ENCODE assay signal across 18 cellular contexts in the genomic region with DNA sequence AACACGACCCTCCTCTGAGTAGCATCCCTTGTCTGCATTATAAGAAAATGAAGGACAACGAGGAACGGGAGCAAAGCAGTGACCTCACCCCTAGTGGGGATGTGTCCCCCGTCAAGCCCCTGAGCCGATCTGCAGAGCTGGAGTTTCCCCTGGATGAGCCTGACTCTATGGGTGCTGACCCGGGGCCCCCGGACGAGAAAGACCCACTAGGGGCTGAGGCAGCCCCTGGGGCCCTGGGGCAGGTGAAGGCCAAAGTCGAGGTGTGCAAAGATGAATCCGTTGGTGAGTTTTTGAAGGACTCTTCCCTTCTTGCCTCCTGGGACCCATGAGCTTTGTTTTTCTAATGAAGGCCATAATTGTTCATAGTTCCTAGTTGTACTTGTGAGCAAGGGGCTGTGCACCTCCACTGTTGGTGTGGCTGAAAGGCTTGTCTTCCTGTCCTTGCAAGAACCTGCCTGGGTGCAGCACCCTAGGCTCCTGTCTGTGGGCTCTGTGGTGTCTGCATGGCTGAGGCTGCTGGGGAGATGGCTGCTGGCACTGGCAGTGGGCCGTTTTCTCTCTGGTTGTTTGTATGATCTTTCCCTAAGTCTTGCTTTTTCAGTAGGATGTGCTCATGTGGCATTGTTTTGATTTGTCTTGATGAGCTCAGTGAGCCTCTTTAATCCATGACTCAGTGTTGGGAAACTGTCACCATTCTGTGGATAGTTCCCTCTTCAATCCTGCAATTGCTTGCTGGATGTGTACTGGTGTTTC. TPM values are rescaled to one million over a fixed set of nuclear protein-coding genes. Genes with fewer than 3 reads are reported as not detected.
DNase-seq lines count a peak whose midpoint lies in the region; ATAC-seq and TF ChIP-seq lines count a peak whose summit lies in the region.
"Had no signal": no experiment of that assay in that cellular context is flagged by ENCODE, and none has a peak within 500 bp of the region (broad histone marks: within the 10 kb centered on the region; RNA-seq: fewer than 3 reads in every experiment).

No MANE protein-coding gene starts in this region.

- DNase-seq in AG08395 (ENCODE audit: low spot score), result peak; percentile 77
- DNase-seq in EH (ENCODE audit: low read depth), result peak; percentile 66
- peak; percentile 19 for DNase-seq in amniotic epithelial cell (ENCODE audit: low read depth)
- DNase-seq in immature natural killer cell, result no peak
- no peak for DNase-seq in ascending aorta (ENCODE audit: low spot score in 2 of 2)
- DNase-seq in esophagus squamous epithelium (lab: John Stamatoyannopoulos, UW), result no peak
- DNase-seq: activated CD4-positive, alpha-beta T cell treated with anti-CD3 and anti-CD28 coated beads for 1 hour; AML-193; DMS53; erythroblast; H7; hippocampal formation; NCI-H187 treated with DMSO at 0.1 percent for 48 hours; stimulated activated CD4-positive, alpha-beta T cell treated with anti-CD3 and anti-CD28 coated beads, Interleukin-15, amount 100 ng/mL, for 24 hours had no signal

- 83 to 86% methylated on average over 4 to 11 of the region's 11 CpGs for WGBS in esophagus squamous epithelium, 2 donors

- no peak overlapping the region for H3K4me3 ChIP-seq in ascending aorta
- H3K4me3 ChIP-seq in esophagus squamous epithelium, result no peak overlapping the region

- no peaks in the 10 kb centered on the region for H3K27me3 ChIP-seq in ascending aorta
- H3K27me3 ChIP-seq in esophagus squamous epithelium, result no peaks in the 10 kb centered on the region

- ATAC-seq in HG03280 (IDR thresholded peaks at IDR 0.05; ENCODE audit: unreplicated experiment), result no peak
- ATAC-seq in activated T-helper 17 cell treated with anti-CD3 and anti-CD28 coated beads, Interleukin-2, amount 50 U/mL, for 72 hours (replicated peaks), result no peak

- intact Hi-C loops in ascending aorta (cut with DNase I) (no loop called here), esophagus squamous epithelium (cut with DNase I) (no loop called here)

- TF ChIP-seq CTCF in ascending aorta (IDR thresholded peaks at IDR 0.05) (no peak), esophagus squamous epithelium (IDR thresholded peaks at IDR 0.05) (no peak)

- H3K4me1 Mint-ChIP-seq in immature natural killer cell, result peaks cover 30 to 61% of the 10 kb centered on the region in 2 donors
- H3K4me1 Mint-ChIP-seq in activated T-helper 17 cell treated with anti-CD3 and anti-CD28 coated beads, Interleukin-2, amount 50 U/mL, for 72 hours, result peaks cover 13% of the 10 kb centered on the region

- H3K27me3 Mint-ChIP-seq in immature natural killer cell (ENCODE audit: low read depth in 3 of 3), result peaks cover 0 to 12% (median 9%) of the 10 kb centered on the region in 3 donors
- no peaks in the 10 kb centered on the region for H3K27me3 Mint-ChIP-seq in activated T-helper 17 cell treated with anti-CD3 and anti-CD28 coated beads, Interleukin-2, amount 50 U/mL, for 72 hours
- H3K27me3 Mint-ChIP-seq: activated naive CD4-positive, alpha-beta T cell treated with anti-CD3 and anti-CD28 coated beads, Interleukin-2, amount 50 U/mL, for 24 hours had no signal

- H3K4me3 Mint-ChIP-seq in immature natural killer cell, result peak overlapping the region in 4 of 5 donors; percentile 30 to 73 (median 40)
- no peak overlapping the region for H3K4me3 Mint-ChIP-seq in activated T-helper 17 cell treated with anti-CD3 and anti-CD28 coated beads, Interleukin-2, amount 50 U/mL, for 72 hours
- H3K4me3 Mint-ChIP-seq: activated naive CD4-positive, alpha-beta T cell treated with anti-CD3 and anti-CD28 coated beads, Interleukin-2, amount 50 U/mL, for 24 hours; T-helper 2 cell treated with Interferon-gamma antibody and Interleukin-4, amounts not matched to agents 5 μg/mL and 100 μg/mL, for 36 hours had no signal

- peaks cover 83 to 95% of the 10 kb centered on the region in 2 donors for H3K36me3 ChIP-seq in ascending aorta
- H3K36me3 ChIP-seq in esophagus squamous epithelium, result peaks cover 85 to 100% (median 86%) of the 10 kb centered on the region in 3 donors

- H3K4me1 ChIP-seq in ascending aorta (peaks cover 0 to 3% of the 10 kb centered on the region in 2 donors), esophagus squamous epithelium (peaks cover 0 to 1% (median 0%) of the 10 kb centered on the region in 3 donors)

- H3K9me3 Mint-ChIP-seq in immature natural killer cell, result no peaks in the 10 kb centered on the region
- no peaks in the 10 kb centered on the region for H3K9me3 Mint-ChIP-seq in activated T-helper 17 cell treated with anti-CD3 and anti-CD28 coated beads, Interleukin-2, amount 50 U/mL, for 72 hours
- H3K9me3 Mint-ChIP-seq: activated naive CD4-positive, alpha-beta T cell treated with anti-CD3 and anti-CD28 coated beads, Interleukin-2, amount 50 U/mL, for 24 hours; T-helper 2 cell treated with Interferon-gamma antibody and Interleukin-4, amounts not matched to agents 5 μg/mL and 100 μg/mL, for 36 hours had no signal

- H3K9me3 ChIP-seq in ascending aorta (no peaks in the 10 kb centered on the region), esophagus squamous epithelium (no peaks in the 10 kb centered on the region)

- TF ChIP-seq POLR2A in esophagus squamous epithelium (IDR thresholded peaks at IDR 0.05), result no peak

- peak overlapping the region in 4 of 6 donors; percentile 25 to 77 (median 54) for H3K27ac Mint-ChIP-seq in immature natural killer cell
- no peak overlapping the region for H3K27ac Mint-ChIP-seq in activated T-helper 17 cell treated with anti-CD3 and anti-CD28 coated beads, Interleukin-2, amount 50 U/mL, for 72 hours
- H3K27ac Mint-ChIP-seq: activated naive CD4-positive, alpha-beta T cell treated with anti-CD3 and anti-CD28 coated beads, Interleukin-2, amount 50 U/mL, for 24 hours; T-helper 2 cell treated with Interferon-gamma antibody and Interleukin-4, amounts not matched to agents 5 μg/mL and 100 μg/mL, for 36 hours had no signal

- H3K27ac ChIP-seq in ascending aorta, result no peak overlapping the region
- H3K27ac ChIP-seq in esophagus squamous epithelium, result no peak overlapping the region

- peaks cover 20 to 71% (median 34%) of the 10 kb centered on the region in 3 donors for H3K36me3 Mint-ChIP-seq in immature natural killer cell
- H3K36me3 Mint-ChIP-seq in activated T-helper 17 cell treated with anti-CD3 and anti-CD28 coated beads, Interleukin-2, amount 50 U/mL, for 72 hours (ENCODE audit: low read depth), result peaks cover 99% of the 10 kb centered on the region

RNA-seq across cellular contexts. Expression of gene DGCR8, which starts 10.1 kb away (rescaled TPM):
- 1 to 10 TPM in 2 of 3 donors, under 1 TPM in 1; 0.83 to 5.4 (median 1.4) TPM for polyA plus RNA-seq in immature natural killer cell
- total RNA-seq in ascending aorta (18.0 TPM), esophagus squamous epithelium (10 to 100 TPM; 13.7 to 33.8 (median 18.7) TPM)
- total RNA-seq in activated T-helper 17 cell treated with anti-CD3 and anti-CD28 coated beads, Interleukin-2, amount 50 U/mL, for 72 hours, result 10 to 100 TPM; 42.8 to 43.2 TPM

RNA-seq across cellular contexts. Expression of gene RANBP1, which starts 25.8 kb away (rescaled TPM):
- 100 to 1,000 TPM in 1 of 3 donors, 10 to 100 TPM in 2; 90.4 to 111 (median 92.4) TPM for polyA plus RNA-seq in immature natural killer cell
- total RNA-seq in ascending aorta (302 TPM), esophagus squamous epithelium (100 to 1,000 TPM; 178 to 358 (median 212) TPM)
- total RNA-seq in activated T-helper 17 cell treated with anti-CD3 and anti-CD28 coated beads, Interleukin-2, amount 50 U/mL, for 72 hours, result 100 to 1,000 TPM; 187 to 421 TPM

RNA-seq across cellular contexts. Expression of gene TRMT2A, which starts 26.9 kb away (rescaled TPM):
- polyA plus RNA-seq in immature natural killer cell, result 10 to 100 TPM; 22.7 to 33.7 (median 27.6) TPM
- 161 TPM for total RNA-seq in ascending aorta
- total RNA-seq in activated T-helper 17 cell treated with anti-CD3 and anti-CD28 coated beads, Interleukin-2, amount 50 U/mL, for 72 hours, result 100 to 1,000 TPM in 1 of 2 donors, 10 to 100 TPM in 1; 71.7 to 110 TPM
- 10 to 100 TPM; 30.9 to 58.6 (median 41.3) TPM for total RNA-seq in esophagus squamous epithelium

RNA-seq across cellular contexts. Expression of gene ZDHHC8, which starts 41.5 kb away (rescaled TPM):
- polyA plus RNA-seq in immature natural killer cell, result 1 to 10 TPM in 1 of 3 donors, under 1 TPM in 2; 0.54 to 3.7 (median 0.79) TPM
- 35.5 TPM for total RNA-seq in ascending aorta
- total RNA-seq in activated T-helper 17 cell treated with anti-CD3 and anti-CD28 coated beads, Interleukin-2, amount 50 U/mL, for 72 hours, result 10 to 100 TPM; 23.4 to 59.7 TPM
- 10 to 100 TPM; 14.7 to 22.9 (median 18.6) TPM for total RNA-seq in esophagus squamous epithelium

Comparison
In these comparisons a context has a peak if more than half of its experiments do, and no peak if none do; other contexts are left out.
1. DNase-seq: peak in AG08395 (single experiment), EH (single experiment) and amniotic epithelial cell (single experiment); none in immature natural killer cell (0 of 3), ascending aorta (0 of 2) and esophagus squamous epithelium (single experiment).